ENCODE assay signal across 14 cellular contexts in genomic region chr6:135759831-135760230, GRCh38.
DNase-seq lines count a peak whose midpoint lies in the region; ATAC-seq and TF ChIP-seq lines count a peak whose summit lies in the region.
"Had no signal": no experiment of that assay in that cellular context is flagged by ENCODE, and none has a peak within 500 bp of the region (broad histone marks: within the 10 kb centered on the region; RNA-seq: fewer than 3 reads in every experiment).

No MANE protein-coding gene starts in this region.

- no peak overlapping the region for H3K4me3 ChIP-seq in iPS DF 6.9 (ENCODE audit: low read length)
- H3K4me3 ChIP-seq in esophagus squamous epithelium = no peak overlapping the region
- H3K4me3 ChIP-seq in left lung = no peak overlapping the region
- H3K4me3 ChIP-seq: BLaER1 treated with 17β-estradiol and CSF1 and Interleukin-3, amounts not matched to agents 10 nM and 100 nM; Peyer's patch; right atrium auricular region had no signal

- no peaks in the 10 kb centered on the region for H3K36me3 ChIP-seq in iPS DF 6.9 (ENCODE audit: control insufficient read depth, insufficient read depth, low read length)
- H3K36me3 ChIP-seq in esophagus squamous epithelium = no peaks in the 10 kb centered on the region
- H3K36me3 ChIP-seq in left lung = no peaks in the 10 kb centered on the region
- H3K36me3 ChIP-seq: BLaER1 treated with 17β-estradiol and CSF1 and Interleukin-3, amounts not matched to agents 10 nM and 100 nM; Peyer's patch; right atrium auricular region had no signal

- H3K4me1 ChIP-seq in iPS DF 6.9 (ENCODE audit: control insufficient read depth, insufficient read depth, low read length) = no peaks in the 10 kb centered on the region
- no peaks in the 10 kb centered on the region for H3K4me1 ChIP-seq in esophagus squamous epithelium
- no peaks in the 10 kb centered on the region for H3K4me1 ChIP-seq in left lung
- H3K4me1 ChIP-seq: BLaER1 treated with 17β-estradiol and CSF1 and Interleukin-3, amounts not matched to agents 10 nM and 100 nM; Peyer's patch; right atrium auricular region had no signal

- TF ChIP-seq CTCF in VCaP (conservative IDR thresholded peaks at IDR 0.05) (peak; percentile 39), esophagus squamous epithelium (IDR thresholded peaks at IDR 0.05) (no peak), left lung (IDR thresholded peaks at IDR 0.05) (no peak)

- intact Hi-C loops in esophagus squamous epithelium (cut with DNase I) (no loop called here), left lung (cut with DNase I) (no loop called here)

- no peak for TF ChIP-seq POLR2A in esophagus squamous epithelium (IDR thresholded peaks at IDR 0.05)

- no CpG with 5 or more reads among the region's 5 CpGs for WGBS in iPS DF 6.9 (ENCODE audit: insufficient coverage, insufficient read length)
- WGBS in esophagus squamous epithelium, 2 donors = 72 to 83% methylated on average over 5 of the region's 5 CpGs

- H3K27ac ChIP-seq in VCaP (no peak overlapping the region), iPS DF 6.9 (ENCODE audit: low read length) (no peak overlapping the region), esophagus squamous epithelium (no peak overlapping the region), left lung (no peak overlapping the region)
- H3K27ac ChIP-seq: BLaER1 treated with 17β-estradiol and CSF1 and Interleukin-3, amounts not matched to agents 10 nM and 100 nM; Peyer's patch; right atrium auricular region had no signal

- H3K9me3 ChIP-seq in iPS DF 6.9 (ENCODE audit: control insufficient read depth, insufficient read depth, low read length) (no peaks in the 10 kb centered on the region), esophagus squamous epithelium (no peaks in the 10 kb centered on the region), left lung (peaks cover 0 to 6% of the 10 kb centered on the region in 2 donors)
- H3K9me3 ChIP-seq: Peyer's patch had no signal

- H3K27me3 ChIP-seq in iPS DF 6.9 (ENCODE audit: control insufficient read depth, insufficient read depth, low read length) (no peaks in the 10 kb centered on the region), esophagus squamous epithelium (no peaks in the 10 kb centered on the region), left lung (no peaks in the 10 kb centered on the region)
- H3K27me3 ChIP-seq: BLaER1 treated with 17β-estradiol and CSF1 and Interleukin-3, amounts not matched to agents 10 nM and 100 nM; Peyer's patch; right atrium auricular region had no signal

- ATAC-seq in HG02870 (IDR thresholded peaks at IDR 0.05; ENCODE audit: unreplicated experiment) = no peak
- no peak for ATAC-seq in GM18870 (IDR thresholded peaks at IDR 0.05; ENCODE audit: unreplicated experiment)
- no peak for ATAC-seq in left lung
- ATAC-seq: naive thymus-derived CD4-positive, alpha-beta T cell had no signal

- DNase-seq in DMS114 treated with DMSO at 0.1 percent for 48 hours (lab: John Stamatoyannopoulos, UW; ENCODE audit: unreplicated experiment) (peak; percentile 23), LHCN-M2 (ENCODE audit: low read depth) (peak; percentile 52), iPS DF 6.9 (ENCODE audit: low read depth, low spot score) (peak; percentile 11), esophagus squamous epithelium (lab: John Stamatoyannopoulos, UW) (no peak), left lung (no peak)
- DNase-seq: activated naive CD4-positive, alpha-beta T cell treated with anti-CD3 and anti-CD28 coated beads for 36 hours; naive thymus-derived CD4-positive, alpha-beta T cell; NCI-H2171; Peyer's patch had no signal

Comparison
In these comparisons a context has a peak if more than half of its experiments do, and no peak if none do; other contexts are left out.
1. DNase-seq: peak in DMS114 treated with DMSO at 0.1 percent for 48 hours (single experiment), LHCN-M2 (single experiment) and iPS DF 6.9 (single experiment); none in esophagus squamous epithelium (single experiment) and left lung (0 of 2).